Comparison of ENCODE assay signal across 20 cellular contexts in genomic region chr4:52612341-52612740, GRCh38.
"Had no signal": no experiment of that assay in that cellular context is flagged by ENCODE, and none has a peak within 500 bp of the region (broad histone marks: within the 10 kb centered on the region; RNA-seq: fewer than 3 reads in every experiment).

No MANE protein-coding gene starts in this region.

- H3K4me3 Mint-ChIP-seq: immature natural killer cell; naive thymus-derived CD8-positive, alpha-beta T cell had no signal

- DNase-seq: colonic mucosa; dermis blood vessel endothelial cell; effector CD8-positive, alpha-beta T cell; foreskin fibroblast; immature natural killer cell; kidney; left cardiac atrium; mucosa of descending colon; naive thymus-derived CD8-positive, alpha-beta T cell; posterior cingulate gyrus; sigmoid colon; stimulated activated CD4-positive, alpha-beta T cell treated with anti-CD3 and anti-CD28 coated beads, Interleukin-12 subunit alpha, Interleukin-12 subunit beta, amount 100 ng/mL, for 4 hours; stimulated activated naive CD4-positive, alpha-beta T cell; stomach; substantia nigra; transverse colon had no signal

- H3K4me3 ChIP-seq: colonic mucosa, esophagus muscularis mucosa, mucosa of descending colon, right atrium auricular region, sigmoid colon, skin epidermis, stomach, thoracic aorta, transverse colon had no signal

- ATAC-seq: left cardiac atrium; mucosa of descending colon; naive thymus-derived CD8-positive, alpha-beta T cell had no signal

- H3K27ac Mint-ChIP-seq: immature natural killer cell; naive thymus-derived CD8-positive, alpha-beta T cell had no signal

- H3K9me3 Mint-ChIP-seq: immature natural killer cell had no signal
